In the genomic region with DNA sequence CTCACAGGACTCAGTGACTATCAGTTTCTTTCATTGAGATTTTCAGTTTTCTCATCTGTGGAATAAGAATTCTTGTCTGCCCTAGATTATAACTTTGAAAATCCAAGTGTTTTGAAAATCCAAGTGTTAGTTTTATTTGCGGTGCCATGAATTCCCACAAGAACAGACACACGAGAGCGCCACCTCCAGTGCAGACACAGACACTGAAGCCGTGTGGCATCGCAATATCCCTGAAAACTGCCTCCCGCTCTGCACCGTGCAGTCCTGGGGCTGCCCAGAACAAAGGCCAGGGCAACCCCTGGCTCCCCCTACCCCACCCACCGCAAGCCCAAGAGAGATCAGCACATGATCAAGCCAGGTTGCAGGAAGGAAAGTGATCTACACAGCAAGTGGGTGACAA, we compare ENCODE assay signal across 27 cellular contexts.
DNase-seq lines count a peak whose midpoint lies in the region; TF ChIP-seq lines count a peak whose summit lies in the region.
"Had no signal": no experiment of that assay in that cellular context is flagged by ENCODE, and none has a peak within 500 bp of the region (broad histone marks: within the 10 kb centered on the region; RNA-seq: fewer than 3 reads in every experiment).

No MANE protein-coding gene starts in this region.

- peak; percentile 3 for DNase-seq in DMS 273 (lab: John Stamatoyannopoulos, UW; ENCODE audit: unreplicated experiment)
- DNase-seq in DMS 273 treated with DMSO at 0.1 percent for 48 hours (lab: John Stamatoyannopoulos, UW): no peak
- peak; percentile 84 for DNase-seq in endodermal cell
- DNase-seq in neural progenitor cell (ENCODE audit: low spot score): peak; percentile 47
- no peak for DNase-seq in kidney tubule cell (ENCODE audit: low spot score)
- no peak for DNase-seq in DMS79 treated with DMSO at 0.1 percent for 48 hours (lab: John Stamatoyannopoulos, UW)
- no peak for DNase-seq in activated naive CD4-positive, alpha-beta T cell treated with Interleukin-2 at 50 U/mL for 16 hours
- DNase-seq: activated CD4-positive, alpha-beta T cell treated with anti-CD3 and anti-CD28 coated beads for 48 hours; activated T-cell treated with anti-CD3 and anti-CD28 coated beads for 4 hours; Calu3; effector CD8-positive, alpha-beta T cell; left cardiac atrium; NCI-H1417; NCI-H2029 treated with DMSO at 0.1 percent for 48 hours; ovary; retina; Right ventricle myocardium superior; stimulated activated CD4-positive, alpha-beta T cell treated with anti-CD3 and anti-CD28 coated beads, Interleukin-1b, Interleukin-23, amount 100 ng/mL, for 48 hours; SW 1271 had no signal

- H3K36me3 Mint-ChIP-seq in endodermal cell (ENCODE audit: low read depth) (no peaks in the 10 kb centered on the region), neural progenitor cell (no peaks in the 10 kb centered on the region)
- H3K36me3 Mint-ChIP-seq: activated naive CD4-positive, alpha-beta T cell treated with anti-CD3 and anti-CD28 coated beads, Interleukin-2, amount 50 U/mL, for 72 hours; natural killer cell treated with Interleukin-12 subunit alpha and Interleukin-12 subunit beta and Interleukin-15 and Interleukin-18, amount 100 ng/mL, for 72 hours had no signal

- 63 to 74% methylated on average over 7 to 8 of the region's 8 CpGs for WGBS in endodermal cell (ENCODE audit: insufficient coverage in 1 of 2, insufficient read length in 1 of 2), 2 experiments

- H3K27me3 ChIP-seq in endodermal cell (ENCODE audit: control insufficient read depth, insufficient read depth, low read length, poor library complexity, severe bottlenecking): peaks cover 17% of the 10 kb centered on the region
- H3K27me3 ChIP-seq in neural progenitor cell: no peaks in the 10 kb centered on the region
- H3K27me3 ChIP-seq: ovary had no signal

- H3K36me3 ChIP-seq in endodermal cell (ENCODE audit: control insufficient read depth, insufficient read depth, low read length) (no peaks in the 10 kb centered on the region), neural progenitor cell (no peaks in the 10 kb centered on the region)
- H3K36me3 ChIP-seq: ovary, thoracic aorta had no signal

- H3K4me3 Mint-ChIP-seq in endodermal cell: no peak overlapping the region
- no peak overlapping the region for H3K4me3 Mint-ChIP-seq in neural progenitor cell
- H3K4me3 Mint-ChIP-seq: natural killer cell treated with Interleukin-12 subunit alpha and Interleukin-12 subunit beta and Interleukin-15 and Interleukin-18, amount 100 ng/mL, for 72 hours; stimulated activated naive CD8-positive, alpha-beta T cell treated with anti-CD3 and anti-CD28 coated beads, Interleukin-15, Interleukin-2, amounts not matched to agents 100 ng/mL and 50 ng/mL, for 24 hours had no signal

- TF ChIP-seq RAD21 in Ishikawa (IDR thresholded peaks at IDR 0.05; ENCODE audit: low read depth): 0 out of 2 replicates have a peak, but pooled peaks have one; percentile 2

- no peak overlapping the region for H3K27ac ChIP-seq in endodermal cell (ENCODE audit: low read depth, low read length)
- no peak overlapping the region for H3K27ac ChIP-seq in neural progenitor cell
- H3K27ac ChIP-seq: 22Rv1, ovary, thoracic aorta, VCaP had no signal

- no peak overlapping the region for H3K9ac ChIP-seq in endodermal cell (ENCODE audit: extremely low read depth, low read length, poor library complexity, severe bottlenecking)
- H3K9ac ChIP-seq in neural progenitor cell: no peak overlapping the region

- H3K4me3 ChIP-seq in endodermal cell (ENCODE audit: low read length) (no peak overlapping the region), neural progenitor cell (no peak overlapping the region)
- H3K4me3 ChIP-seq: ovary, thoracic aorta had no signal

- H3K4me2 ChIP-seq in neural progenitor cell: no peak overlapping the region

- H3K9me3 Mint-ChIP-seq in endodermal cell: peaks cover 10% of the 10 kb centered on the region
- peaks cover 5% of the 10 kb centered on the region for H3K9me3 Mint-ChIP-seq in neural progenitor cell
- H3K9me3 Mint-ChIP-seq: activated T-helper 2 cell treated with anti-CD3 and anti-CD28 coated beads, Interferon-gamma antibody, Interleukin-2, Interleukin-4, amounts not matched to agents 10 μg/mL and 5 μg/mL and 100 μg/mL, durations not matched to agents 14 hours and 24 hours and 36 hours; natural killer cell treated with Interleukin-12 subunit alpha and Interleukin-12 subunit beta and Interleukin-15 and Interleukin-18, amount 100 ng/mL, for 72 hours; stimulated activated naive CD8-positive, alpha-beta T cell treated with anti-CD3 and anti-CD28 coated beads, Interleukin-15, Interleukin-2, amounts not matched to agents 100 ng/mL and 50 ng/mL, for 24 hours had no signal

- no peaks in the 10 kb centered on the region for H3F3A ChIP-seq in neural progenitor cell (ENCODE audit: low read depth)

- H3K4me1 Mint-ChIP-seq in endodermal cell (no peaks in the 10 kb centered on the region), neural progenitor cell (peaks cover 16% of the 10 kb centered on the region)

- H3K4me1 ChIP-seq in endodermal cell (ENCODE audit: control insufficient read depth, insufficient read depth, low read length): no peaks in the 10 kb centered on the region
- no peaks in the 10 kb centered on the region for H3K4me1 ChIP-seq in neural progenitor cell

- H3K27me3 Mint-ChIP-seq in endodermal cell (ENCODE audit: insufficient read depth) (peaks cover 10% of the 10 kb centered on the region), neural progenitor cell (ENCODE audit: insufficient read depth, low read depth) (peaks cover 6% of the 10 kb centered on the region)

- H2AFZ ChIP-seq in neural progenitor cell (replicated peaks): peak overlapping the region; percentile 80

- TF ChIP-seq CTCF in endodermal cell (conservative IDR thresholded peaks at IDR 0.05) (peak; percentile 74), neural progenitor cell (IDR thresholded peaks at IDR 0.05) (peak; percentile 52)

- TF ChIP-seq EP300 in Ishikawa (IDR thresholded peaks at IDR 0.05; ENCODE audit: borderline replicate concordance): no peak

- H3K9me3 ChIP-seq in endodermal cell (ENCODE audit: control insufficient read depth, low read length) (no peaks in the 10 kb centered on the region), neural progenitor cell (ENCODE audit: low read depth) (no peaks in the 10 kb centered on the region)
- H3K9me3 ChIP-seq: thoracic aorta had no signal

- H4K20me1 ChIP-seq in neural progenitor cell (ENCODE audit: low read depth): no peaks in the 10 kb centered on the region

- H3K79me2 ChIP-seq in neural progenitor cell (ENCODE audit: low read depth): no peaks in the 10 kb centered on the region

- no peak overlapping the region for H3K27ac Mint-ChIP-seq in endodermal cell
- no peak overlapping the region for H3K27ac Mint-ChIP-seq in neural progenitor cell
- H3K27ac Mint-ChIP-seq: activated naive CD4-positive, alpha-beta T cell treated with anti-CD3 and anti-CD28 coated beads, Interleukin-2, amount 50 U/mL, for 72 hours; activated T-helper 2 cell treated with anti-CD3 and anti-CD28 coated beads, Interferon-gamma antibody, Interleukin-2, Interleukin-4, amounts not matched to agents 10 μg/mL and 5 μg/mL and 100 μg/mL, durations not matched to agents 14 hours and 24 hours and 36 hours; natural killer cell treated with Interleukin-12 subunit alpha and Interleukin-12 subunit beta and Interleukin-15 and Interleukin-18, amount 100 ng/mL, for 72 hours; stimulated activated naive CD8-positive, alpha-beta T cell treated with anti-CD3 and anti-CD28 coated beads, Interleukin-15, Interleukin-2, amounts not matched to agents 100 ng/mL and 50 ng/mL, for 24 hours had no signal

TF ChIP-seq in Ishikawa, 13 proteins besides CTCF, POLR2A, EP300 and RAD21:
- no peak for TF ChIP-seq CREB1 (IDR thresholded peaks at IDR 0.05; ENCODE audit: low read depth)
- TF ChIP-seq, protein P1, sequence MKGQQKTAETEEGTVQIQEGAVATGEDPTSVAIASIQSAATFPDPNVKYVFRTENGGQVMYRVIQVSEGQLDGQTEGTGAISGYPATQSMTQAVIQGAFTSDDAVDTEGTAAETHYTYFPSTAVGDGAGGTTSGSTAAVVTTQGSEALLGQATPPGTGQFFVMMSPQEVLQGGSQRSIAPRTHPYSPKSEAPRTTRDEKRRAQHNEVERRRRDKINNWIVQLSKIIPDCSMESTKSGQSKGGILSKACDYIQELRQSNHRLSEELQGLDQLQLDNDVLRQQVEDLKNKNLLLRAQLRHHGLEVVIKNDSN (IDR thresholded peaks at IDR 0.05): no peak

Comparison
In these comparisons a context has a peak if more than half of its experiments do, and no peak if none do; other contexts are left out.
1. DNase-seq: peak in DMS 273 (single experiment), endodermal cell (single experiment) and neural progenitor cell (single experiment); none in DMS 273 treated with DMSO at 0.1 percent for 48 hours (single experiment), kidney tubule cell (single experiment), DMS79 treated with DMSO at 0.1 percent for 48 hours (single experiment) and activated naive CD4-positive, alpha-beta T cell treated with Interleukin-2 at 50 U/mL for 16 hours (single experiment).